1 cellular context compared by ENCODE assay signal in genomic region chr2:63268946-63269345, GRCh38.
A peak's percentile ranks its signal among the peaks of the same experiment; 100 is the strongest.
TF ChIP-seq lines count a peak whose summit lies in the region.

No MANE protein-coding gene starts in this region.

TF ChIP-seq in HepG2, 621 proteins besides CTCF, POLR2A, EP300 and RAD21 (continued from another document):
- TF ChIP-seq, protein P1, sequence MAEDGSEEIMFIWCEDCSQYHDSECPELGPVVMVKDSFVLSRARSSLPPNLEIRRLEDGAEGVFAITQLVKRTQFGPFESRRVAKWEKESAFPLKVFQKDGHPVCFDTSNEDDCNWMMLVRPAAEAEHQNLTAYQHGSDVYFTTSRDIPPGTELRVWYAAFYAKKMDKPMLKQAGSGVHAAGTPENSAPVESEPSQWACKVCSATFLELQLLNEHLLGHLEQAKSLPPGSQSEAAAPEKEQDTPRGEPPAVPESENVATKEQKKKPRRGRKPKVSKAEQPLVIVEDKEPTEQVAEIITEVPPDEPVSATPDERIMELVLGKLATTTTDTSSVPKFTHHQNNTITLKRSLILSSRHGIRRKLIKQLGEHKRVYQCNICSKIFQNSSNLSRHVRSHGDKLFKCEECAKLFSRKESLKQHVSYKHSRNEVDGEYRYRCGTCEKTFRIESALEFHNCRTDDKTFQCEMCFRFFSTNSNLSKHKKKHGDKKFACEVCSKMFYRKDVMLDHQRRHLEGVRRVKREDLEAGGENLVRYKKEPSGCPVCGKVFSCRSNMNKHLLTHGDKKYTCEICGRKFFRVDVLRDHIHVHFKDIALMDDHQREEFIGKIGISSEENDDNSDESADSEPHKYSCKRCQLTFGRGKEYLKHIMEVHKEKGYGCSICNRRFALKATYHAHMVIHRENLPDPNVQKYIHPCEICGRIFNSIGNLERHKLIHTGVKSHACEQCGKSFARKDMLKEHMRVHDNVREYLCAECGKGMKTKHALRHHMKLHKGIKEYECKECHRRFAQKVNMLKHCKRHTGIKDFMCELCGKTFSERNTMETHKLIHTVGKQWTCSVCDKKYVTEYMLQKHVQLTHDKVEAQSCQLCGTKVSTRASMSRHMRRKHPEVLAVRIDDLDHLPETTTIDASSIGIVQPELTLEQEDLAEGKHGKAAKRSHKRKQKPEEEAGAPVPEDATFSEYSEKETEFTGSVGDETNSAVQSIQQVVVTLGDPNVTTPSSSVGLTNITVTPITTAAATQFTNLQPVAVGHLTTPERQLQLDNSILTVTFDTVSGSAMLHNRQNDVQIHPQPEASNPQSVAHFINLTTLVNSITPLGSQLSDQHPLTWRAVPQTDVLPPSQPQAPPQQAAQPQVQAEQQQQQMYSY (CRISPR knock-in tag; IDR thresholded peaks at IDR 0.05) = no peak
- TF ChIP-seq ZNF883 (CRISPR knock-in tag; IDR thresholded peaks at IDR 0.05; ENCODE audit: not compliant biosample characterization) (no peak), ZSCAN21 (CRISPR knock-in tag; IDR thresholded peaks at IDR 0.05; ENCODE audit: borderline replicate concordance) (no peak), STAG1 (CRISPR knock-in tag; IDR thresholded peaks at IDR 0.05) (no peak), ZFP91 (CRISPR knock-in tag; IDR thresholded peaks at IDR 0.05; ENCODE audit: borderline replicate concordance) (no peak), NFYC (CRISPR knock-in tag; IDR thresholded peaks at IDR 0.05) (no peak), MAFF (IDR thresholded peaks at IDR 0.05; ENCODE audit: low read depth, low read length) (peak; percentile 53; the same call in 1 of the 2 replicates), MTF1 (CRISPR knock-in tag; IDR thresholded peaks at IDR 0.05) (no peak), POLR2G (IDR thresholded peaks at IDR 0.05; ENCODE audit: low read depth, low read length) (no peak), ARID2 (CRISPR knock-in tag; IDR thresholded peaks at IDR 0.05; ENCODE audit: borderline replicate concordance) (no peak), MAFK (conservative IDR thresholded peaks at IDR 0.05 in 1 of 2, IDR thresholded peaks at IDR 0.05 in 1 of 2; ENCODE audit: low read length in 2 of 2) (peak; percentile 62 to 68; a peak in 3 of 4 replicates), ZNF780A (CRISPR knock-in tag; IDR thresholded peaks at IDR 0.05) (no peak), ZFP82 (CRISPR knock-in tag; IDR thresholded peaks at IDR 0.05; ENCODE audit: borderline replicate concordance) (no peak)
- TF ChIP-seq, protein P2, sequence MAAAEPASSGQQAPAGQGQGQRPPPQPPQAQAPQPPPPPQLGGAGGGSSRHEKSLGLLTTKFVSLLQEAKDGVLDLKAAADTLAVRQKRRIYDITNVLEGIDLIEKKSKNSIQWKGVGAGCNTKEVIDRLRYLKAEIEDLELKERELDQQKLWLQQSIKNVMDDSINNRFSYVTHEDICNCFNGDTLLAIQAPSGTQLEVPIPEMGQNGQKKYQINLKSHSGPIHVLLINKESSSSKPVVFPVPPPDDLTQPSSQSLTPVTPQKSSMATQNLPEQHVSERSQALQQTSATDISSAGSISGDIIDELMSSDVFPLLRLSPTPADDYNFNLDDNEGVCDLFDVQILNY (CRISPR knock-in tag; conservative IDR thresholded peaks at IDR 0.05) = no peak
TF ChIP-seq in HepG2: peak in this region for 2.
